ENCODE assay signal across 1 cellular context in the genomic region with DNA sequence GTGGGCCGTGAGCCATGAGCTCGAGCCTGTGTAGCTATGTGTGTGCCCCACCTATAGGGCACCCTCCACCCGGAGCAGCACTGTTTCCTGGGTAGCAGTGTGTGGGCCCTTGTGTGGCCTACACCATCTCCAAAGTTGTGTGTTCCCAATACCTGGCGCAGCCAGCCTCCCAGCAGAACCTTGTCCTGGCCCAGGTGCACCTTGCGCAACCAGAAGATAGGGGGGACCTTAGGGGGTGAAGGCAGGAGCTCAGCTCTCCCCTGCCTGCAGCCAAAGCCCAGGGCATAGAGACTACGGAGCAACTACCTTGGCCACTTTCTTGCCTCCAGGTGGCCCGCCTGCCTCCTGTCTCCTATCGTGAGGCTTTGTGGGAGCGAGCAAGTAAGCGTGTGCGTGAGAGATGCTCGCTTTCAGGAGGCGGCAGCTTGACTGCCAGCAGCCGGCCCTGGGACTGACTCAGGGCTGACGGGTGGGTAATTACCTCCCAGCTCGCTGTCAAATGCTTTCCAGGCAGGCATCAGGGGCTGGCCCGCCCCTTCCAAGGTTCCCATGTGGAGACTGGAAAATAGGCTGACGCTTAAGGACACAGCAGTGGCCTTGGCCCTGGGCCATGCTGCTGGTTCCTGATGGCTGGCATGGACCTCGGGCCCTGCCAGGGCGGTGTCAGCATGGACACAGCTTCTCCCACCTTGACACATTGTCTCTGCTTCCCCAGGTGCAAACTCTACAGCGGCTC.
TF ChIP-seq lines count a peak whose summit lies in the region.

No MANE protein-coding gene starts in this region.

TF ChIP-seq in HepG2, 621 proteins besides CTCF, POLR2A, EP300 and RAD21:
- TF ChIP-seq CEBPB (IDR thresholded peaks at IDR 0.05; ENCODE audit: borderline replicate concordance, low read depth, low read length) (peak; percentile 58), AGO2 (optimal IDR thresholded peaks at IDR 0.05; ENCODE audit: low read depth, low read length) (peak; percentile 14), NR2F1 (CRISPR knock-in tag; IDR thresholded peaks at IDR 0.05) (no peak)
- TF ChIP-seq, protein P1, sequence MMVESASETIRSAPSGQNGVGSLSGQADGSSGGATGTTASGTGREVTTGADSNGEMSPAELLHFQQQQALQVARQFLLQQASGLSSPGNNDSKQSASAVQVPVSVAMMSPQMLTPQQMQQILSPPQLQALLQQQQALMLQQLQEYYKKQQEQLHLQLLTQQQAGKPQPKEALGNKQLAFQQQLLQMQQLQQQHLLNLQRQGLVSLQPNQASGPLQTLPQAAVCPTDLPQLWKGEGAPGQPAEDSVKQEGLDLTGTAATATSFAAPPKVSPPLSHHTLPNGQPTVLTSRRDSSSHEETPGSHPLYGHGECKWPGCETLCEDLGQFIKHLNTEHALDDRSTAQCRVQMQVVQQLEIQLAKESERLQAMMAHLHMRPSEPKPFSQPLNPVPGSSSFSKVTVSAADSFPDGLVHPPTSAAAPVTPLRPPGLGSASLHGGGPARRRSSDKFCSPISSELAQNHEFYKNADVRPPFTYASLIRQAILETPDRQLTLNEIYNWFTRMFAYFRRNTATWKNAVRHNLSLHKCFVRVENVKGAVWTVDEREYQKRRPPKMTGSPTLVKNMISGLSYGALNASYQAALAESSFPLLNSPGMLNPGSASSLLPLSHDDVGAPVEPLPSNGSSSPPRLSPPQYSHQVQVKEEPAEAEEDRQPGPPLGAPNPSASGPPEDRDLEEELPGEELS (CRISPR knock-in tag; IDR thresholded peaks at IDR 0.05) = no peak
